Comparison of ENCODE assay signal across 1 cellular context in genomic region chr10:86401588-86402282, GRCh38.
TF ChIP-seq lines count a peak whose summit lies in the region.

No MANE protein-coding gene starts in this region.

TF ChIP-seq in HepG2, 621 proteins besides CTCF, POLR2A, EP300 and RAD21 (continued from another document and continues in another):
- TF ChIP-seq, protein P1, sequence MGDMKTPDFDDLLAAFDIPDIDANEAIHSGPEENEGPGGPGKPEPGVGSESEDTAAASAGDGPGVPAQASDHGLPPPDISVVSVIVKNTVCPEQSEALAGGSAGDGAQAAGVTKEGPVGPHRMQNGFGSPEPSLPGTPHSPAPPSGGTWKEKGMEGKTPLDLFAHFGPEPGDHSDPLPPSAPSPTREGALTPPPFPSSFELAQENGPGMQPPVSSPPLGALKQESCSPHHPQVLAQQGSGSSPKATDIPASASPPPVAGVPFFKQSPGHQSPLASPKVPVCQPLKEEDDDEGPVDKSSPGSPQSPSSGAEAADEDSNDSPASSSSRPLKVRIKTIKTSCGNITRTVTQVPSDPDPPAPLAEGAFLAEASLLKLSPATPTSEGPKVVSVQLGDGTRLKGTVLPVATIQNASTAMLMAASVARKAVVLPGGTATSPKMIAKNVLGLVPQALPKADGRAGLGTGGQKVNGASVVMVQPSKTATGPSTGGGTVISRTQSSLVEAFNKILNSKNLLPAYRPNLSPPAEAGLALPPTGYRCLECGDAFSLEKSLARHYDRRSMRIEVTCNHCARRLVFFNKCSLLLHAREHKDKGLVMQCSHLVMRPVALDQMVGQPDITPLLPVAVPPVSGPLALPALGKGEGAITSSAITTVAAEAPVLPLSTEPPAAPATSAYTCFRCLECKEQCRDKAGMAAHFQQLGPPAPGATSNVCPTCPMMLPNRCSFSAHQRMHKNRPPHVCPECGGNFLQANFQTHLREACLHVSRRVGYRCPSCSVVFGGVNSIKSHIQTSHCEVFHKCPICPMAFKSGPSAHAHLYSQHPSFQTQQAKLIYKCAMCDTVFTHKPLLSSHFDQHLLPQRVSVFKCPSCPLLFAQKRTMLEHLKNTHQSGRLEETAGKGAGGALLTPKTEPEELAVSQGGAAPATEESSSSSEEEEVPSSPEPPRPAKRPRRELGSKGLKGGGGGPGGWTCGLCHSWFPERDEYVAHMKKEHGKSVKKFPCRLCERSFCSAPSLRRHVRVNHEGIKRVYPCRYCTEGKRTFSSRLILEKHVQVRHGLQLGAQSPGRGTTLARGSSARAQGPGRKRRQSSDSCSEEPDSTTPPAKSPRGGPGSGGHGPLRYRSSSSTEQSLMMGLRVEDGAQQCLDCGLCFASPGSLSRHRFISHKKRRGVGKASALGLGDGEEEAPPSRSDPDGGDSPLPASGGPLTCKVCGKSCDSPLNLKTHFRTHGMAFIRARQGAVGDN (CRISPR knock-in tag; IDR thresholded peaks at IDR 0.05): peak; percentile 56
- TF ChIP-seq ZMYM3 (CRISPR knock-in tag; IDR thresholded peaks at IDR 0.05) (no peak), ETV6 (CRISPR knock-in tag; conservative IDR thresholded peaks at IDR 0.05) (no peak), SALL1 (CRISPR knock-in tag; IDR thresholded peaks at IDR 0.05) (no peak), GTF2F1 (IDR thresholded peaks at IDR 0.05; ENCODE audit: low read length) (no peak), STAT6 (CRISPR knock-in tag; IDR thresholded peaks at IDR 0.05; ENCODE audit: borderline replicate concordance) (no peak), EEA1 (CRISPR knock-in tag; IDR thresholded peaks at IDR 0.05; ENCODE audit: borderline replicate concordance) (no peak), ZFP1 (CRISPR knock-in tag; IDR thresholded peaks at IDR 0.05) (no peak), ARHGAP35 (CRISPR knock-in tag; IDR thresholded peaks at IDR 0.05; ENCODE audit: borderline replicate concordance) (0 out of 2 replicates have a peak, but pooled peaks have one; percentile 27), ZBED4 (CRISPR knock-in tag; IDR thresholded peaks at IDR 0.05; ENCODE audit: borderline replicate concordance) (no peak), ZFY (CRISPR knock-in tag; IDR thresholded peaks at IDR 0.05) (peak; percentile 10; the same call in 1 of the 2 replicates), ZNF782 (CRISPR knock-in tag; IDR thresholded peaks at IDR 0.05; ENCODE audit: borderline replicate concordance) (no peak), HOXA7 (CRISPR knock-in tag; IDR thresholded peaks at IDR 0.05) (no peak), LCORL (IDR thresholded peaks at IDR 0.05) (no peak), LCORL (CRISPR knock-in tag; IDR thresholded peaks at IDR 0.05) (no peak), HNF4G (IDR thresholded peaks at IDR 0.05; ENCODE audit: borderline replicate concordance, low read depth, low read length) (no peak), HNF4G (CRISPR knock-in tag; IDR thresholded peaks at IDR 0.05; ENCODE audit: borderline replicate concordance, low read depth) (no peak), FOXK2 (IDR thresholded peaks at IDR 0.05) (no peak), FIP1L1 (IDR thresholded peaks at IDR 0.05; ENCODE audit: borderline replicate concordance, insufficient read depth, low read depth, low read length) (no peak), ZNF225 (CRISPR knock-in tag; IDR thresholded peaks at IDR 0.05) (no peak), ZNF513 (CRISPR knock-in tag; conservative IDR thresholded peaks at IDR 0.05) (no peak), ZSCAN12 (CRISPR knock-in tag; IDR thresholded peaks at IDR 0.05) (no peak), ELF1 (CRISPR knock-in tag; IDR thresholded peaks at IDR 0.05) (no peak), RERE (CRISPR knock-in tag; IDR thresholded peaks at IDR 0.05; ENCODE audit: low read depth) (no peak), JARID2 (CRISPR knock-in tag; IDR thresholded peaks at IDR 0.05; ENCODE audit: insufficient replicate concordance) (no peak), PCBP2 (optimal IDR thresholded peaks at IDR 0.05; ENCODE audit: low read depth, low read length, poor library complexity, severe bottlenecking) (no peak), KLF16 (CRISPR knock-in tag; IDR thresholded peaks at IDR 0.05) (peak in 1 of 2 experiments; percentile 61; a peak in 2 of 4 replicates), ARID4A (CRISPR knock-in tag; IDR thresholded peaks at IDR 0.05; ENCODE audit: borderline replicate concordance) (no peak), MEIS1 (CRISPR knock-in tag; IDR thresholded peaks at IDR 0.05; ENCODE audit: borderline replicate concordance) (no peak)
- TF ChIP-seq, protein P2, sequence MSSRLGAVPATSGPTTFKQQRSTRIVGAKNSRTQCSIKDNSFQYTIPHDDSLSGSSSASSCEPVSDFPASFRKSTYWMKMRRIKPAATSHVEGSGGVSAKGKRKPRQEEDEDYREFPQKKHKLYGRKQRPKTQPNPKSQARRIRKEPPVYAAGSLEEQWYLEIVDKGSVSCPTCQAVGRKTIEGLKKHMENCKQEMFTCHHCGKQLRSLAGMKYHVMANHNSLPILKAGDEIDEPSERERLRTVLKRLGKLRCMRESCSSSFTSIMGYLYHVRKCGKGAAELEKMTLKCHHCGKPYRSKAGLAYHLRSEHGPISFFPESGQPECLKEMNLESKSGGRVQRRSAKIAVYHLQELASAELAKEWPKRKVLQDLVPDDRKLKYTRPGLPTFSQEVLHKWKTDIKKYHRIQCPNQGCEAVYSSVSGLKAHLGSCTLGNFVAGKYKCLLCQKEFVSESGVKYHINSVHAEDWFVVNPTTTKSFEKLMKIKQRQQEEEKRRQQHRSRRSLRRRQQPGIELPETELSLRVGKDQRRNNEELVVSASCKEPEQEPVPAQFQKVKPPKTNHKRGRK (CRISPR knock-in tag; IDR thresholded peaks at IDR 0.05): no peak
